ENCODE assay signal across 27 cellular contexts in genomic region chr19:45333609-45334303, GRCh38. TPM values are rescaled to one million over a fixed set of nuclear protein-coding genes. Genes with fewer than 3 reads are reported as not detected.
"Had no signal": no experiment of that assay in that cellular context is flagged by ENCODE, and none has a peak within 500 bp of the region (broad histone marks: within the 10 kb centered on the region; RNA-seq: fewer than 3 reads in every experiment).

No MANE protein-coding gene starts in this region.

- DNase-seq: activated CD4-positive, alpha-beta memory T cell treated with anti-CD3 and anti-CD28 coated beads, Interleukin-2, amount 10 ng/mL, durations not matched to agents 7 days and 5 days; activated CD4-positive, alpha-beta T cell treated with anti-CD3 and anti-CD28 coated beads for 36 hours; activated CD4-positive, alpha-beta T cell treated with anti-CD3 and anti-CD28 coated beads, Interleukin-2, amount 50 U/mL, for 1 hour; activated gamma-delta T cell; activated naive CD4-positive, alpha-beta T cell treated with anti-CD3 and anti-CD28 coated beads for 36 hours; activated T-cell treated with anti-CD3 and anti-CD28 coated beads for 4 hours; activated T-cell treated with anti-CD3 and anti-CD28 coated beads, Interleukin-2, amount 50 U/mL, for 48 hours; amygdala; cerebellar nuclear complex; MM.1S; NCI-H1105; NCI-H1436; NCI-H1694 treated with DMSO at 0.1 percent for 48 hours; NCI-H2029 treated with DMSO at 0.1 percent for 48 hours; NCI-H345; NCI-H524; PC-9; SHP77 treated with DMSO at 0.1 percent for 48 hours; T-cell; T-helper 2 cell had no signal

- H3K27ac ChIP-seq: cardiac muscle cell, PC-9, VCaP had no signal

- H3K27me3 ChIP-seq: cardiac muscle cell had no signal

- H3K4me2 ChIP-seq: PC-9 had no signal

- H2AFZ ChIP-seq: PC-9 had no signal

- H3K4me3 ChIP-seq: cardiac muscle cell, PC-9 had no signal

- FAIRE-seq: astrocyte, colon had no signal

- H3K36me3 ChIP-seq: cardiac muscle cell had no signal

- ATAC-seq: activated CD4-positive, alpha-beta T cell treated with anti-CD3 and anti-CD28 coated beads for 36 hours; activated T-helper 17 cell treated with anti-CD3 and anti-CD28 coated beads, Interleukin-2, amount 50 U/mL, for 72 hours; T-cell had no signal

RNA-seq across cellular contexts. Expression of gene KLC3, which starts 6.8 kb away (rescaled TPM):
- total RNA-seq: activated CD4-positive, alpha-beta memory T cell treated with anti-CD3 and anti-CD28 coated beads, Interleukin-2, amount 10 ng/mL, durations not matched to agents 7 days and 5 days; activated CD8-positive, alpha-beta memory T cell treated with anti-CD3 and anti-CD28 coated beads for 36 hours; activated naive CD4-positive, alpha-beta T cell treated with anti-CD3 and anti-CD28 coated beads for 36 hours had no signal

RNA-seq across cellular contexts. Expression of gene CKM, which starts 11.1 kb away (rescaled TPM):
- total RNA-seq: activated CD4-positive, alpha-beta memory T cell treated with anti-CD3 and anti-CD28 coated beads, Interleukin-2, amount 10 ng/mL, durations not matched to agents 7 days and 5 days; activated CD4-positive, alpha-beta T cell treated with anti-CD3 and anti-CD28 coated beads for 36 hours; activated CD8-positive, alpha-beta memory T cell treated with anti-CD3 and anti-CD28 coated beads for 36 hours; activated naive CD4-positive, alpha-beta T cell treated with anti-CD3 and anti-CD28 coated beads for 36 hours; activated T-helper 17 cell treated with anti-CD3 and anti-CD28 coated beads, Interleukin-2, amount 50 U/mL, for 72 hours; astrocyte; PC-9; SK-MEL-5; T-cell had no signal
